Comparison of ENCODE assay signal across 4 cellular contexts in the genomic region with DNA sequence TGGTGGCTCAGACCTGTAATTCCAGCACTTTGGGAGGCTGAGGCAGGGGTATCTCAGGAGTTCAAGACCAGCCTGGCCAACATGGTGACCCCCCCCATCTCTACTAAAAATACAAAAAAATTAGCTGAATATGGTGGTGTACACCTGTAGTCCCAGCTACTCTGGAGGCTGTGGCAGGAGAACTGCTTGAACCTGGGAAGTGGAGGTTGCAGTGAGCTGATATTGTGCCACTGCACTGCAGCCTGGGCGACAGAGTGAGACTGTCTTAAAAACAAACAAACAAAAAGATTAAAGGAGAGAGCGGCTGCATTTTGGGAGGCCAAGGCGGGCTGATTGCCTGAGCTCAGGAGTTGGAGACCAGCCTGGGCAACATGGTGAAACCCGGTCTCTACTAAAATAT. TPM values are rescaled to one million over a fixed set of nuclear protein-coding genes. Genes with fewer than 3 reads are reported as not detected.
"Had no signal": no experiment of that assay in that cellular context is flagged by ENCODE, and none has a peak within 500 bp of the region (broad histone marks: within the 10 kb centered on the region; RNA-seq: fewer than 3 reads in every experiment).

No MANE protein-coding gene starts in this region.

RNA-seq across cellular contexts. Expression of a gene that starts 2.4 kb away (rescaled TPM):
- total RNA-seq: progenitor cell of endocrine pancreas had no signal

RNA-seq across cellular contexts. Expression of a gene that starts 25.2 kb away (rescaled TPM):
- total RNA-seq: endodermal cell, myocyte, progenitor cell of endocrine pancreas, smooth muscle cell had no signal
- polyA plus RNA-seq: smooth muscle cell had no signal
